Comparison of ENCODE assay signal across 6 cellular contexts in the genomic region with DNA sequence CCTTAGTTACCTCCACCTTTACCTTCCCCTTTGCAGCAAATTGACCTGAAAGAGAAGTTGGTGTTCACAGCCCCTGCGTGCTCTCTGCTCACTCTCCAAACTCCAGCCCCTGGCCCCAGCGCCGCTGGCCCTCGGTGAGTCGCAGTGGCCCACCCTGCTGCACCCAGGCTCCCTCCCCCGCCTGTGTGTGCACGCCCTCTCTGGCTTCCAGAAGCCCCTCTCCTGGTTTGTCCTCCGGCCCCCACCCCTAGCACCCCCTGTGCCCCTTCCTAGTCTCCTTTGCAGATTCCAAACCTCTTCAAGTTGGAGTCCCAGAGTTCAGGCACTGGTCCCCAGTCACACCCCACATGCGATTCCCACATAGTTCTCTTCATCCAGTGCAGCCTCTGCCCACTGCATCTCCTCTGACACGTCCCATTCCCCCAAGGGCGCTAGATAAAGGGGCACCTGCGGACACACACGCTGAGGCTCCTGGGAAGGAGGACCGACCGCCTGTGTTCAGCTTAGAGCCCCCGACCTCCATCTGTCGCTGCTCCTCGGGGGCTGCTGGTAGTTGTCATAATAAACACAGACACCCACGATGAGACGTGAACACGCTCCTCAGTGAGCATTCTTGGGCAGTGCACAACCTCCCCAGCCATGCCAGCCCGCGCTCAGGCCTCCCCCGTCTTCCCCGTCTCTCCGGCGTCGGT. TPM values are rescaled to one million over a fixed set of nuclear protein-coding genes. Genes with fewer than 3 reads are reported as not detected.
DNase-seq lines count a peak whose midpoint lies in the region; ATAC-seq and FAIRE-seq lines count a peak whose summit lies in the region.

No MANE protein-coding gene starts in this region.

- ATAC-seq in right cardiac atrium: peak; percentile 0
- no peak for ATAC-seq in aorta (ENCODE audit: low FRiP score)

- H3K9me3 ChIP-seq in right cardiac atrium (ENCODE audit: control insufficient read depth, low read length) (no peaks in the 10 kb centered on the region), aorta (ENCODE audit: control insufficient read depth, low read length) (no peaks in the 10 kb centered on the region)

- H3K36me3 ChIP-seq in aorta (ENCODE audit: control insufficient read depth in 1 of 2, insufficient read depth in 2 of 2, low read length in 1 of 2): no peaks in the 10 kb centered on the region

- H3K27ac ChIP-seq in right cardiac atrium (ENCODE audit: low read length) (no peak overlapping the region), aorta (ENCODE audit: low read depth in 1 of 2, low read length in 2 of 2) (no peak overlapping the region)

- intact Hi-C loops in right cardiac atrium (cut with DNase I) (no loop called here), aorta (cut with DNase I) (loop anchor here in 1 of 2 donors (5.0 kb wide), 1 partner anchor 38 kb away; no protein-coding TSS in a partner anchor), posterior cingulate gyrus (cut with DNase I) (no loop called here)

- no peak for FAIRE-seq in urothelium cell line (lab: Jason Lieb, UNC)

- H3K4me1 ChIP-seq in right cardiac atrium (ENCODE audit: control insufficient read depth, insufficient read depth, low read length) (peaks cover 16% of the 10 kb centered on the region), aorta (ENCODE audit: control insufficient read depth in 1 of 2, insufficient read depth in 2 of 2, low read length in 2 of 2) (no peaks in the 10 kb centered on the region)

- peak; percentile 37 for DNase-seq in stimulated activated CD4-positive, alpha-beta T cell treated with anti-CD3 and anti-CD28 coated beads, Interleukin-15, amount 100 ng/mL, for 24 hours
- no peak for DNase-seq in stimulated activated CD4-positive, alpha-beta T cell treated with anti-CD3 and anti-CD28 coated beads, Interleukin-12 subunit alpha, Interleukin-12 subunit beta, amount 100 ng/mL, for 4 hours
- DNase-seq in right cardiac atrium (peak in 2 of 3 donors; percentile 49 to 66), aorta (no peak), urothelium cell line (ENCODE audit: low spot score) (no peak), posterior cingulate gyrus (no peak)

- H3K4me3 ChIP-seq in right cardiac atrium (ENCODE audit: low read length) (peak overlapping the region; percentile 31), aorta (ENCODE audit: low read length in 2 of 2) (no peak overlapping the region)

- no peaks in the 10 kb centered on the region for H3K27me3 ChIP-seq in right cardiac atrium (ENCODE audit: control insufficient read depth, insufficient read depth)
- no peaks in the 10 kb centered on the region for H3K27me3 ChIP-seq in aorta (ENCODE audit: control insufficient read depth in 1 of 2, insufficient read depth in 2 of 2, low read length in 1 of 2)

- 21% methylated on average over 28 of the region's 28 CpGs for WGBS in right cardiac atrium
- 30 to 31% methylated on average over 28 of the region's 28 CpGs for WGBS in aorta, 2 donors

RNA-seq across cellular contexts. Expression of gene PHRF1, which starts 1.5 kb away (rescaled TPM):
- total RNA-seq in right cardiac atrium (10 to 100 TPM; 18.2 to 20.8 (median 20.1) TPM), aorta (10 to 100 TPM; 26.6 to 32.4 TPM)
- polyA plus RNA-seq in right cardiac atrium (17.0 TPM), aorta (10 to 100 TPM in 1 of 2 donors, 1 to 10 TPM in 1; 7.6 to 18.1 TPM)

RNA-seq across cellular contexts. Expression of gene RASSF7, which starts 14.0 kb away (rescaled TPM):
- 1 to 10 TPM; 2.5 to 6.3 (median 3.5) TPM for total RNA-seq in right cardiac atrium
- polyA plus RNA-seq in right cardiac atrium: 5.3 TPM
- 1 to 10 TPM; 5.6 to 8.5 TPM for total RNA-seq in aorta
- 1 to 10 TPM; 8.4 to 9.9 TPM for polyA plus RNA-seq in aorta

RNA-seq across cellular contexts. Expression of gene LMNTD2, which starts 14.2 kb away (rescaled TPM):
- total RNA-seq in right cardiac atrium (1 to 10 TPM in 2 of 4 donors, under 1 TPM in 2; 0.65 to 1.4 (median 0.83) TPM), aorta (1 to 10 TPM; 1.4 to 1.9 TPM)
- polyA plus RNA-seq in right cardiac atrium (0.50 TPM), aorta (1 to 10 TPM; 1.7 to 1.9 TPM)

RNA-seq across cellular contexts. Expression of gene LRRC56, which starts 37.5 kb away (rescaled TPM):
- under 1 TPM; 0.36 to 0.59 (median 0.43) TPM for total RNA-seq in right cardiac atrium
- polyA plus RNA-seq in right cardiac atrium: 0.48 TPM
- 1 to 10 TPM; 1.0 to 1.3 TPM for total RNA-seq in aorta
- 1 to 10 TPM in 1 of 2 donors, under 1 TPM in 1; 0.25 to 1.5 TPM for polyA plus RNA-seq in aorta

RNA-seq across cellular contexts. Expression of gene HRAS, which starts 39.4 kb away (rescaled TPM):
- total RNA-seq in right cardiac atrium (10 to 100 TPM; 45.7 to 60.4 (median 49.3) TPM), aorta (10 to 100 TPM; 35.9 to 44.9 TPM)
- polyA plus RNA-seq in right cardiac atrium (64.4 TPM), aorta (100 to 1,000 TPM in 1 of 2 donors, 10 to 100 TPM in 1; 75.9 to 142 TPM)

Comparison
In these comparisons a context has a peak if more than half of its experiments do, and no peak if none do; other contexts are left out.
1. DNase-seq: peak in stimulated activated CD4-positive, alpha-beta T cell treated with anti-CD3 and anti-CD28 coated beads, Interleukin-15, amount 100 ng/mL, for 24 hours (single experiment) and right cardiac atrium (2 of 3); none in stimulated activated CD4-positive, alpha-beta T cell treated with anti-CD3 and anti-CD28 coated beads, Interleukin-12 subunit alpha, Interleukin-12 subunit beta, amount 100 ng/mL, for 4 hours (single experiment), aorta (0 of 2), urothelium cell line (single experiment) and posterior cingulate gyrus (0 of 10).